16 cellular contexts compared by ENCODE assay signal in genomic region chr10:27065084-27065483, GRCh38. TPM values are rescaled to one million over a fixed set of nuclear protein-coding genes. Genes with fewer than 3 reads are reported as not detected.
DNase-seq lines count a peak whose midpoint lies in the region; ATAC-seq, FAIRE-seq and TF ChIP-seq lines count a peak whose summit lies in the region.
"Had no signal": no experiment of that assay in that cellular context is flagged by ENCODE, and none has a peak within 500 bp of the region (broad histone marks: within the 10 kb centered on the region; RNA-seq: fewer than 3 reads in every experiment).

No MANE protein-coding gene starts in this region.

- no TSS peak for BruUV-seq in GM12878 (replicated peaks; lab: Mats Ljungman, UMichigan)

- in situ Hi-C loops in GM12878 (cut with MboI): no loop called here

- TF ChIP-seq CTCF in GM10248 (IDR thresholded peaks at IDR 0.05; ENCODE audit: control extremely low read depth, extremely low read depth, low read depth, missing control alignments) (no peak), GM12878 (IDR thresholded peaks at IDR 0.05 in 2 of 3, conservative IDR thresholded peaks at IDR 0.05 in 1 of 3; ENCODE audit: control insufficient read depth in 2 of 3, extremely low read depth in 1 of 3, insufficient read depth in 1 of 3, low read depth in 3 of 3, low read length in 3 of 3) (no peak)

- TF ChIP-seq EP300 in GM12878 (IDR thresholded peaks at IDR 0.05; ENCODE audit: borderline replicate concordance in 1 of 2, control insufficient read depth in 1 of 2, low read depth in 2 of 2, low read length in 2 of 2): no peak

- RAD21 ChIA-PET in GM12878 (lab: Charles Lee; ENCODE audit: unreplicated experiment): no interaction called here

- TF ChIP-seq POLR2A in GM12878 (IDR thresholded peaks at IDR 0.05; ENCODE audit: low read depth, low read length): no peak

- WGBS in GM12878 (ENCODE audit: insufficient coverage, insufficient replicate concordance, low lambda C conversion rate, missing lambda C conversion rate): 95% methylated on average over 2 of the region's 2 CpGs

- H4K20me1 ChIP-seq in GM12878 (ENCODE audit: control insufficient read depth, insufficient read depth): no peaks in the 10 kb centered on the region
- H4K20me1 ChIP-seq: BLaER1 treated with 17β-estradiol and CSF1 and Interleukin-3, amounts not matched to agents 10 nM and 100 nM had no signal

- H3K27ac ChIP-seq in GM12878 (ENCODE audit: control insufficient read depth, insufficient read depth): no peak overlapping the region
- H3K27ac ChIP-seq: BLaER1 treated with 17β-estradiol and CSF1 and Interleukin-3, amounts not matched to agents 10 nM and 100 nM had no signal

- no peak overlapping the region for H3K4me2 ChIP-seq in GM12878 (ENCODE audit: control insufficient read depth, insufficient read depth)
- H3K4me2 ChIP-seq: BLaER1 treated with 17β-estradiol and CSF1 and Interleukin-3, amounts not matched to agents 10 nM and 100 nM had no signal

- no peak for TF ChIP-seq RAD21 in GM12878 (IDR thresholded peaks at IDR 0.05; ENCODE audit: insufficient read depth, low read depth, low read length)

- H2AFZ ChIP-seq in GM12878 (ENCODE audit: control insufficient read depth, low read depth, low read length): no peak overlapping the region

- no peak for FAIRE-seq in GM12878 (lab: Jason Lieb, UNC)
- FAIRE-seq in frontal cortex (lab: Jason Lieb, UNC): no peak
- FAIRE-seq: H1, HepG2 had no signal

- H3K9me3 ChIP-seq in GM12878 (replicated peaks; ENCODE audit: control insufficient read depth, insufficient read depth, low read length): peaks cover 5% of the 10 kb centered on the region; the same call in 1 of the 3 replicates

- H3K36me3 ChIP-seq in GM12878 (ENCODE audit: control insufficient read depth in 2 of 2, insufficient read depth in 2 of 2, low read length in 1 of 2): peaks cover 0 to 2% of the 10 kb centered on the region in 2 experiments; a peak in 3 of 4 replicates

- CTCF ChIA-PET in GM10248 (lab: Yijun Ruan, JAX): no interaction called here
- CTCF ChIA-PET in GM12878 (lab: Yijun Ruan, JAX): no interaction called here

- H3K9ac ChIP-seq in GM12878 (ENCODE audit: control insufficient read depth, insufficient read depth, low read length): no peak overlapping the region
- H3K9ac ChIP-seq: BLaER1 treated with 17β-estradiol and CSF1 and Interleukin-3, amounts not matched to agents 10 nM and 100 nM had no signal

- H3K4me3 ChIP-seq in GM12878: no peak overlapping the region
- H3K4me3 ChIP-seq: BLaER1 treated with 17β-estradiol and CSF1 and Interleukin-3, amounts not matched to agents 10 nM and 100 nM had no signal

- DNase-seq in GM10248 (ENCODE audit: extremely low spot score) (peak; percentile 18), GM12878 (ENCODE audit: low read depth, low spot score) (no peak), 8988T (no peak), AG08395 (ENCODE audit: low spot score) (no peak), frontal cortex (ENCODE audit: low spot score in 2 of 2) (no peak)
- DNase-seq: Calu3; CD8-positive, alpha-beta T cell; DMS53; H9; Karpas-422; KBM-7 had no signal

- POLR2A ChIA-PET in GM10248 (lab: Yijun Ruan, JAX): no interaction called here
- POLR2A ChIA-PET in GM12878 (lab: Charles Lee): no interaction called here

- SMC1A ChIA-PET in GM12878 (lab: Charles Lee; ENCODE audit: uncharacterized antibody, unreplicated experiment): no interaction called here

- no peaks in the 10 kb centered on the region; the same call in 1 of the 2 replicates for H3K4me1 ChIP-seq in GM12878 (ENCODE audit: control insufficient read depth, insufficient read depth, low read length)
- H3K4me1 ChIP-seq: BLaER1 treated with 17β-estradiol and CSF1 and Interleukin-3, amounts not matched to agents 10 nM and 100 nM had no signal

- intact Hi-C loops in GM12878 (cut with micrococcal nuclease; ENCODE audit: unreplicated experiment): no loop called here

- peak; percentile 59 for ATAC-seq in GM18511 (IDR thresholded peaks at IDR 0.05; ENCODE audit: unreplicated experiment)
- ATAC-seq in HG03175 (IDR thresholded peaks at IDR 0.05; ENCODE audit: unreplicated experiment): peak; percentile 65
- ATAC-seq in GM12878: peak; percentile 77
- ATAC-seq: CD8-positive, alpha-beta T cell; HepG2 had no signal

- H3K79me2 ChIP-seq in GM12878 (ENCODE audit: control insufficient read depth, insufficient read depth, low read length): no peaks in the 10 kb centered on the region

- no peaks in the 10 kb centered on the region for H3K27me3 ChIP-seq in GM12878 (replicated peaks in 1 of 2; ENCODE audit: control insufficient read depth in 2 of 2, insufficient read depth in 2 of 2, low read length in 1 of 2)
- H3K27me3 ChIP-seq: BLaER1 treated with 17β-estradiol and CSF1 and Interleukin-3, amounts not matched to agents 10 nM and 100 nM had no signal

TF ChIP-seq in GM12878, 131 proteins besides CTCF, POLR2A, EP300 and RAD21:
- TF ChIP-seq, protein P1, sequence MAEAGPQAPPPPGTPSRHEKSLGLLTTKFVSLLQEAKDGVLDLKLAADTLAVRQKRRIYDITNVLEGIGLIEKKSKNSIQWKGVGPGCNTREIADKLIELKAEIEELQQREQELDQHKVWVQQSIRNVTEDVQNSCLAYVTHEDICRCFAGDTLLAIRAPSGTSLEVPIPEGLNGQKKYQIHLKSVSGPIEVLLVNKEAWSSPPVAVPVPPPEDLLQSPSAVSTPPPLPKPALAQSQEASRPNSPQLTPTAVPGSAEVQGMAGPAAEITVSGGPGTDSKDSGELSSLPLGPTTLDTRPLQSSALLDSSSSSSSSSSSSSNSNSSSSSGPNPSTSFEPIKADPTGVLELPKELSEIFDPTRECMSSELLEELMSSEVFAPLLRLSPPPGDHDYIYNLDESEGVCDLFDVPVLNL (IDR thresholded peaks at IDR 0.05; ENCODE audit: low read depth, low read length): no peak
- TF ChIP-seq RUNX3 (IDR thresholded peaks at IDR 0.05; ENCODE audit: low read length) (0 out of 2 replicates have a peak, but pooled peaks have one; percentile 37), ZNF207 (IDR thresholded peaks at IDR 0.05; ENCODE audit: borderline replicate concordance) (no peak), SPI1 (IDR thresholded peaks at IDR 0.05; ENCODE audit: borderline replicate concordance, insufficient read depth, low read depth, low read length) (peak; percentile 56; the same call in 1 of the 2 replicates)
- TF ChIP-seq, protein P2, sequence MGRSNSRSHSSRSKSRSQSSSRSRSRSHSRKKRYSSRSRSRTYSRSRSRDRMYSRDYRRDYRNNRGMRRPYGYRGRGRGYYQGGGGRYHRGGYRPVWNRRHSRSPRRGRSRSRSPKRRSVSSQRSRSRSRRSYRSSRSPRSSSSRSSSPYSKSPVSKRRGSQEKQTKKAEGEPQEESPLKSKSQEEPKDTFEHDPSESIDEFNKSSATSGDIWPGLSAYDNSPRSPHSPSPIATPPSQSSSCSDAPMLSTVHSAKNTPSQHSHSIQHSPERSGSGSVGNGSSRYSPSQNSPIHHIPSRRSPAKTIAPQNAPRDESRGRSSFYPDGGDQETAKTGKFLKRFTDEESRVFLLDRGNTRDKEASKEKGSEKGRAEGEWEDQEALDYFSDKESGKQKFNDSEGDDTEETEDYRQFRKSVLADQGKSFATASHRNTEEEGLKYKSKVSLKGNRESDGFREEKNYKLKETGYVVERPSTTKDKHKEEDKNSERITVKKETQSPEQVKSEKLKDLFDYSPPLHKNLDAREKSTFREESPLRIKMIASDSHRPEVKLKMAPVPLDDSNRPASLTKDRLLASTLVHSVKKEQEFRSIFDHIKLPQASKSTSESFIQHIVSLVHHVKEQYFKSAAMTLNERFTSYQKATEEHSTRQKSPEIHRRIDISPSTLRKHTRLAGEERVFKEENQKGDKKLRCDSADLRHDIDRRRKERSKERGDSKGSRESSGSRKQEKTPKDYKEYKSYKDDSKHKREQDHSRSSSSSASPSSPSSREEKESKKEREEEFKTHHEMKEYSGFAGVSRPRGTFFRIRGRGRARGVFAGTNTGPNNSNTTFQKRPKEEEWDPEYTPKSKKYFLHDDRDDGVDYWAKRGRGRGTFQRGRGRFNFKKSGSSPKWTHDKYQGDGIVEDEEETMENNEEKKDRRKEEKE (IDR thresholded peaks at IDR 0.05): no peak

RNA-seq across cellular contexts. Expression of gene ANKRD26, which starts 35.2 kb away (rescaled TPM):
- 66.0 and 68.2 TPM in 2 replicates for total RNA-seq in GM12878 (2013; cell fraction: nucleolus; rRNA removed)
- total RNA-seq in GM12878 (2014; rRNA removed) (5.5 and 6.8 TPM in 2 replicates), GM12878 (2014; rRNA removed; fragmentation: Illumina TruSeq; extraction: Trizol) (11.1 and 12.0 TPM in 2 replicates), GM12878 (2021) (4.8 and 6.1 TPM in 2 replicates), frontal cortex (24.1 TPM)
- 2.7 TPM for polyA plus RNA-seq in GM12878 (2011; ENCODE audit: low read depth)
- polyA plus RNA-seq in GM12878 (2011; rRNA removed) (2.6 and 4.6 TPM in 2 replicates), GM12878 (2014; fragmentation: Illumina TruSeq; extraction: Trizol) (5.8 and 7.1 TPM in 2 replicates), GM12878 (2014; fragmentation: Nextera tagmentation; extraction: Ambion mirVana) (1 to 10 TPM; 2.3 to 3.4 TPM), GM12878 (2014; rRNA removed) (2.7 and 3.2 TPM in 2 replicates), GM12878 (2016; fragmentation: Nextera tagmentation; extraction: Ambion mirVana) (1 to 10 TPM; 5.3 to 6.1 TPM)
- polyA plus RNA-seq in GM12878 (2011; cell fraction: cytosol; rRNA removed): 0.48 and 0.70 TPM in 2 replicates
- 2.3 and 3.7 TPM in 2 replicates for polyA plus RNA-seq in GM12878 (2011; cell fraction: nucleus; rRNA removed)
- 3.8 and 5.0 TPM in 2 replicates for polyA plus RNA-seq in GM12878 (2012)
- polyA minus RNA-seq in GM12878 (2011; rRNA and poly(A)+ RNA removed): 3.8 and 6.2 TPM in 2 replicates
- polyA minus RNA-seq in GM12878 (2011; cell fraction: cytosol; rRNA and poly(A)+ RNA removed): 0.94 and 1.1 TPM in 2 replicates
- 4.1 and 6.2 TPM in 2 replicates for polyA minus RNA-seq in GM12878 (2011; cell fraction: nucleus; rRNA and poly(A)+ RNA removed)
